In the genomic region with DNA sequence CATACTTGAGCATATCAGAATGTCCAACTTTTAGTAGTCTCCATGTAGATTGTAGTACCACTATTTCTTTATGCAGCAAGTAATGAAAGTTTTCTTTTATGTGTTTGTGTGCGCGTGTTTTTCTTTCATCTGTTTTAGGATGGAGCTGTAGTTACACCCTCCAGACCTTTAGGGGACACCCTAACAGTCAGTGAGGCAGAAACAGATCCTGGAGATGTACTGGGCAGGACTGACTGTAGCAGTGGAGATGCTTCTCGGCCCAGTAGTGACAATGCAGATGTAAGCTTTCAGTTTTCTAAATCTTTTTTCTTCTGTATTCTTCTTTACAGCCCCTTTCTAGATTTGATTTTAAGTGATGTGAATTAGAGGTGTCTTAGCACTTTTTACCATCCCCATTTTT, we compare ENCODE assay signal across 8 cellular contexts.
DNase-seq lines count a peak whose midpoint lies in the region; ATAC-seq and TF ChIP-seq lines count a peak whose summit lies in the region.

No MANE protein-coding gene starts in this region.

- H3K36me3 ChIP-seq in SJCRH30: peaks cover 5% of the 10 kb centered on the region; the same call in 1 of the 2 replicates

- peaks cover 16% of the 10 kb centered on the region for H3K4me1 Mint-ChIP-seq in activated CD4-positive, alpha-beta T cell treated with anti-CD3 and anti-CD28 coated beads, Interleukin-2, amount 10 ng/mL, durations not matched to agents 24 days and 14 days
- peaks cover 17% of the 10 kb centered on the region for H3K4me1 Mint-ChIP-seq in stimulated activated effector memory CD8-positive, alpha-beta T cell treated with anti-CD3 and anti-CD28 coated beads, Interleukin-12 subunit alpha, Interleukin-12 subunit beta, amount 100 ng/mL, for 72 hours

- no peaks in the 10 kb centered on the region for H3K27me3 Mint-ChIP-seq in activated CD4-positive, alpha-beta T cell treated with anti-CD3 and anti-CD28 coated beads, Interleukin-2, amount 10 ng/mL, durations not matched to agents 24 days and 14 days

- peak; percentile 79 for ATAC-seq in stimulated activated effector memory CD8-positive, alpha-beta T cell treated with anti-CD3 and anti-CD28 coated beads, Interleukin-12 subunit alpha, Interleukin-12 subunit beta, amount 100 ng/mL, for 72 hours

- peak overlapping the region; percentile 74 for H3K27ac ChIP-seq in SJCRH30

- H3K9me3 ChIP-seq in SJCRH30 (replicated peaks): no peaks in the 10 kb centered on the region

- H3K4me1 ChIP-seq in SJCRH30: peaks cover 10% of the 10 kb centered on the region

- H3K27me3 ChIP-seq in SJCRH30: no peaks in the 10 kb centered on the region

- no peak overlapping the region for H3K4me3 Mint-ChIP-seq in activated CD4-positive, alpha-beta T cell treated with anti-CD3 and anti-CD28 coated beads, Interleukin-2, amount 10 ng/mL, durations not matched to agents 24 days and 14 days
- no peak overlapping the region for H3K4me3 Mint-ChIP-seq in stimulated activated effector memory CD8-positive, alpha-beta T cell treated with anti-CD3 and anti-CD28 coated beads, Interleukin-12 subunit alpha, Interleukin-12 subunit beta, amount 100 ng/mL, for 72 hours

- H3K4me3 ChIP-seq in SJCRH30: peak overlapping the region; percentile 21
- H3K4me3 ChIP-seq in foreskin fibroblast (ENCODE audit: low read depth in 1 of 2, low read length in 2 of 2): peak overlapping the region in 1 of 2 donors; percentile 23

- TF ChIP-seq CTCF in foreskin fibroblast (IDR thresholded peaks at IDR 0.05; ENCODE audit: low read depth, low read length): peak; percentile 30

- intact Hi-C loops in activated CD4-positive, alpha-beta T cell treated with anti-CD3 and anti-CD28 coated beads, Interleukin-2, amount 10 ng/mL, durations not matched to agents 24 days and 14 days (cut with micrococcal nuclease): loop anchor here (2.0 kb wide), 1 partner anchor 95 kb away; the partner anchor contains the start of gene ARHGEF12

- H3K27ac Mint-ChIP-seq in activated CD4-positive, alpha-beta T cell treated with anti-CD3 and anti-CD28 coated beads, Interleukin-2, amount 10 ng/mL, durations not matched to agents 24 days and 14 days: peak overlapping the region; percentile 80
- H3K27ac Mint-ChIP-seq in stimulated activated effector memory CD8-positive, alpha-beta T cell treated with anti-CD3 and anti-CD28 coated beads, Interleukin-12 subunit alpha, Interleukin-12 subunit beta, amount 100 ng/mL, for 72 hours: no peak overlapping the region

- no peaks in the 10 kb centered on the region for H3K9me3 Mint-ChIP-seq in activated CD4-positive, alpha-beta T cell treated with anti-CD3 and anti-CD28 coated beads, Interleukin-2, amount 10 ng/mL, durations not matched to agents 24 days and 14 days
- no peaks in the 10 kb centered on the region for H3K9me3 Mint-ChIP-seq in stimulated activated effector memory CD8-positive, alpha-beta T cell treated with anti-CD3 and anti-CD28 coated beads, Interleukin-12 subunit alpha, Interleukin-12 subunit beta, amount 100 ng/mL, for 72 hours

- peaks cover 2% of the 10 kb centered on the region for H3K36me3 Mint-ChIP-seq in activated CD4-positive, alpha-beta T cell treated with anti-CD3 and anti-CD28 coated beads, Interleukin-2, amount 10 ng/mL, durations not matched to agents 24 days and 14 days (ENCODE audit: low read depth)
- no peaks in the 10 kb centered on the region for H3K36me3 Mint-ChIP-seq in stimulated activated effector memory CD8-positive, alpha-beta T cell treated with anti-CD3 and anti-CD28 coated beads, Interleukin-12 subunit alpha, Interleukin-12 subunit beta, amount 100 ng/mL, for 72 hours

- peak; percentile 56 for DNase-seq in activated CD4-positive, alpha-beta T cell treated with anti-CD3 and anti-CD28 coated beads, Interleukin-2, amount 10 ng/mL, durations not matched to agents 24 days and 14 days
- DNase-seq in activated CD4-positive, alpha-beta T cell treated with anti-CD3 and anti-CD28 coated beads, Interleukin-2, amount 50 U/mL, for 4 hours: no peak
- DNase-seq in SJCRH30 (peak; percentile 51 to 58), foreskin fibroblast (peak; percentile 47 to 69), NCI-H128 (lab: John Stamatoyannopoulos, UW; ENCODE audit: unreplicated experiment) (no peak), NCI-H2171 treated with DMSO at 0.1 percent for 48 hours (lab: John Stamatoyannopoulos, UW) (no peak)
- DNase-seq in stimulated activated effector memory CD8-positive, alpha-beta T cell treated with anti-CD3 and anti-CD28 coated beads, Interleukin-12 subunit alpha, Interleukin-12 subunit beta, amount 100 ng/mL, for 72 hours (ENCODE audit: low spot score in 2 of 2): no peak
- DNase-seq in activated CD8-positive, alpha-beta memory T cell treated with anti-CD3 and anti-CD28 coated beads, Interleukin-2, amount 50 U/mL, for 48 hours: no peak

Comparison
In these comparisons a context has a peak if more than half of its experiments do, and no peak if none do; other contexts are left out.
1. DNase-seq: peak in activated CD4-positive, alpha-beta T cell treated with anti-CD3 and anti-CD28 coated beads, Interleukin-2, amount 10 ng/mL, durations not matched to agents 24 days and 14 days (single experiment), SJCRH30 (2 of 2) and foreskin fibroblast (2 of 2); none in activated CD4-positive, alpha-beta T cell treated with anti-CD3 and anti-CD28 coated beads, Interleukin-2, amount 50 U/mL, for 4 hours (0 of 2), stimulated activated effector memory CD8-positive, alpha-beta T cell treated with anti-CD3 and anti-CD28 coated beads, Interleukin-12 subunit alpha, Interleukin-12 subunit beta, amount 100 ng/mL, for 72 hours (0 of 2), NCI-H128 (single experiment), activated CD8-positive, alpha-beta memory T cell treated with anti-CD3 and anti-CD28 coated beads, Interleukin-2, amount 50 U/mL, for 48 hours (single experiment) and NCI-H2171 treated with DMSO at 0.1 percent for 48 hours (single experiment).